ENCODE assay signal across 8 cellular contexts in the genomic region with DNA sequence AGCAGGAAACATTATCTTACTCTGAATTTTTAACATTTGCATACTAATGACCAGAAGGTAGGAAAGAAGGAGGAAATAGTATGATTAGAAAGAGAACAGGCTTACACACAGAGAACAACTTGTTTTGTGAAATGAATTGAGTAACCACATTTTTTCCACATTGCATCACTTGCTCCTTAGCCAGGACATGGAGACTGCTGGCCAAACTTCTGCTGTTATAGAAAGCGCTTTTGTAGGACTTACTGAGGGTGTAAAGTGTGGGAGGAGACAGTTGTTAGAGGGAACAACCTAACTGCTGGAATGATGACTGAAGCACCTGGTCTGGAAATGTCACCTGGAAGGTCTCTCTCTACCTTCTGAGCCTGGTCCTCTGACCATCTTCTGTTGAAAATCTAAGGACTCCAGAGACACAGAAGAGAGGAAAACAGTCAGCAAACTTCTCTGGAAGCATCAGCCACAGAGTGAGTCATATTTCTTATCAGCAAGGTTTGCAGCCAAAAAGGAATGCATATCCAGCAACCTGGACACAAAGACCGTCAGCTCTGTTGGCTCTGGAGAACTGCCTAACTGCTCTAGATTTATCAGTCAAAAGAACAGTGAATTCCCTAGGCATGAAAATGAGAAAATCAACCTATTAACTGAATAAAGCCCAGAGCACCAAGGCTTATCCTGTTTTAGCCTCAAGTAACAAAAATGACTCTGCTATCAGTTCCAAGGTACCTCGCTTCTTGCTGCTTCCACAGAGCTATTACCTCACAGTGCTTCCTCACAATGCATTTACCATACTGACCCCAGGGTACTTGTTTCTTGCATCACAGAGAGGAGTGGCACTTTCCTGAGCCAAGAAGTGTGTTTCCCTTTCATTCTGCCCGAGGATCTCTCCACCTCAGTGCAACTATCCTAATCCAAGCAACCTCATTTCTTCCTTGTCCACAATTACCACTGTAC.
DNase-seq lines count a peak whose midpoint lies in the region.

No MANE protein-coding gene starts in this region.

- no peaks in the 10 kb centered on the region for H3K4me1 Mint-ChIP-seq in activated naive CD4-positive, alpha-beta T cell treated with anti-CD3 and anti-CD28 coated beads, Interleukin-2, amount 10 ng/mL, durations not matched to agents 7 days and 5 days
- H3K4me1 Mint-ChIP-seq in activated T-cell treated with anti-CD3 and anti-CD28 coated beads, Interleukin-2, amount 50 U/mL, for 24 hours (ENCODE audit: low read depth), result peaks cover 4% of the 10 kb centered on the region

- no peaks in the 10 kb centered on the region for H3K27me3 Mint-ChIP-seq in activated naive CD4-positive, alpha-beta T cell treated with anti-CD3 and anti-CD28 coated beads, Interleukin-2, amount 10 ng/mL, durations not matched to agents 7 days and 5 days
- no peaks in the 10 kb centered on the region for H3K27me3 Mint-ChIP-seq in activated T-cell treated with anti-CD3 and anti-CD28 coated beads, Interleukin-2, amount 50 U/mL, for 24 hours

- peak; percentile 88 for DNase-seq in HCEC 1CT
- DNase-seq in SW480 (ENCODE audit: low spot score), result peak; percentile 7
- DNase-seq in glomerular visceral epithelial cell (ENCODE audit: extremely low spot score), result peak; percentile 73
- peak; percentile 5 for DNase-seq in putamen (ENCODE audit: low spot score)
- DNase-seq in NK-92 treated with Interleukin-12 subunit alpha and Interleukin-12 subunit beta, amount 100 ng/mL, for 24 hours (lab: John Stamatoyannopoulos, UW), result no peak
- DNase-seq in activated naive CD4-positive, alpha-beta T cell treated with anti-CD3 and anti-CD28 coated beads, Interleukin-2, amount 10 ng/mL, durations not matched to agents 7 days and 5 days, result no peak
- no peak for DNase-seq in activated T-cell treated with anti-CD3 and anti-CD28 coated beads, Interleukin-2, amount 50 U/mL, for 24 hours
- no peak for DNase-seq in NCI-H524 (lab: John Stamatoyannopoulos, UW)

- no peaks in the 10 kb centered on the region for H3K9me3 Mint-ChIP-seq in activated naive CD4-positive, alpha-beta T cell treated with anti-CD3 and anti-CD28 coated beads, Interleukin-2, amount 10 ng/mL, durations not matched to agents 7 days and 5 days
- H3K9me3 Mint-ChIP-seq in activated T-cell treated with anti-CD3 and anti-CD28 coated beads, Interleukin-2, amount 50 U/mL, for 24 hours, result no peaks in the 10 kb centered on the region

- CTCF ChIA-PET in activated naive CD4-positive, alpha-beta T cell treated with anti-CD3 and anti-CD28 coated beads, Interleukin-2, amount 10 ng/mL, durations not matched to agents 7 days and 5 days (lab: Charles Lee), result interaction anchor here (1.3 kb wide), 1 partner anchor 11 kb away, joined by 3 read pairs; no protein-coding TSS in a partner anchor

- H3K4me3 Mint-ChIP-seq in activated naive CD4-positive, alpha-beta T cell treated with anti-CD3 and anti-CD28 coated beads, Interleukin-2, amount 10 ng/mL, durations not matched to agents 7 days and 5 days, result no peak overlapping the region
- H3K4me3 Mint-ChIP-seq in activated T-cell treated with anti-CD3 and anti-CD28 coated beads, Interleukin-2, amount 50 U/mL, for 24 hours, result no peak overlapping the region

- H3K36me3 Mint-ChIP-seq in activated naive CD4-positive, alpha-beta T cell treated with anti-CD3 and anti-CD28 coated beads, Interleukin-2, amount 10 ng/mL, durations not matched to agents 7 days and 5 days, result peaks cover 7% of the 10 kb centered on the region
- H3K36me3 Mint-ChIP-seq in activated T-cell treated with anti-CD3 and anti-CD28 coated beads, Interleukin-2, amount 50 U/mL, for 24 hours (ENCODE audit: low read depth), result peaks cover 54% of the 10 kb centered on the region

- no peak overlapping the region for H3K27ac Mint-ChIP-seq in activated naive CD4-positive, alpha-beta T cell treated with anti-CD3 and anti-CD28 coated beads, Interleukin-2, amount 10 ng/mL, durations not matched to agents 7 days and 5 days
- H3K27ac Mint-ChIP-seq in activated T-cell treated with anti-CD3 and anti-CD28 coated beads, Interleukin-2, amount 50 U/mL, for 24 hours, result no peak overlapping the region

Comparison
In these comparisons a context has a peak if more than half of its experiments do, and no peak if none do; other contexts are left out.
1. DNase-seq: peak in HCEC 1CT (single experiment), SW480 (single experiment), glomerular visceral epithelial cell (single experiment) and putamen (single experiment); none in NK-92 treated with Interleukin-12 subunit alpha and Interleukin-12 subunit beta, amount 100 ng/mL, for 24 hours (single experiment), activated naive CD4-positive, alpha-beta T cell treated with anti-CD3 and anti-CD28 coated beads, Interleukin-2, amount 10 ng/mL, durations not matched to agents 7 days and 5 days (single experiment), activated T-cell treated with anti-CD3 and anti-CD28 coated beads, Interleukin-2, amount 50 U/mL, for 24 hours (single experiment) and NCI-H524 (0 of 2).